6 cellular contexts compared by ENCODE assay signal in genomic region chr16:31471241-31471874, GRCh38.
A peak's percentile ranks its signal among the peaks of the same experiment; 100 is the strongest.
DNase-seq lines count a peak whose midpoint lies in the region; TF ChIP-seq lines count a peak whose summit lies in the region.

No MANE protein-coding gene starts in this region.

- peak; percentile 34 for DNase-seq in GM10266 (ENCODE audit: extremely low spot score)
- no peak for DNase-seq in caudate nucleus (lab: John Stamatoyannopoulos, UW)
- DNase-seq in nephron progenitor cell: no peak
- DNase-seq in NCI-H1930 (lab: John Stamatoyannopoulos, UW): no peak
- DNase-seq in SHP77 (lab: John Stamatoyannopoulos, UW): no peak
- DNase-seq in NCI-H748 (lab: John Stamatoyannopoulos, UW; ENCODE audit: unreplicated experiment): no peak

- H3K36me3 Mint-ChIP-seq in nephron progenitor cell (ENCODE audit: low read depth): peaks cover 13% of the 10 kb centered on the region

- peak overlapping the region; percentile 85 for H3K4me3 Mint-ChIP-seq in nephron progenitor cell

- H3K27ac ChIP-seq in caudate nucleus (ENCODE audit: low read depth, low read length): peak overlapping the region; percentile 30

- H3K9me3 Mint-ChIP-seq in nephron progenitor cell: no peaks in the 10 kb centered on the region

- H3K27me3 Mint-ChIP-seq in nephron progenitor cell (ENCODE audit: low read depth, poor library complexity): peaks cover 46% of the 10 kb centered on the region

- no peak overlapping the region for H3K27ac Mint-ChIP-seq in nephron progenitor cell

- peaks cover 18% of the 10 kb centered on the region for H3K4me1 Mint-ChIP-seq in nephron progenitor cell

- no peak for TF ChIP-seq CTCF in GM10266 (IDR thresholded peaks at IDR 0.05; ENCODE audit: control insufficient read depth, insufficient read depth, low read depth, missing control alignments)
- TF ChIP-seq CTCF in nephron progenitor cell (IDR thresholded peaks at IDR 0.05): no peak
